Comparison of ENCODE assay signal across 8 cellular contexts in genomic region chr6:13813621-13814175, GRCh38. TPM values are rescaled to one million over a fixed set of nuclear protein-coding genes. Genes with fewer than 3 reads are reported as not detected.
DNase-seq lines count a peak whose midpoint lies in the region; ATAC-seq and TF ChIP-seq lines count a peak whose summit lies in the region.

No MANE protein-coding gene starts in this region.

- H4K20me1 ChIP-seq in fibroblast of lung (ENCODE audit: control insufficient read depth, extremely low read depth, insufficient read depth, low read length): no peaks in the 10 kb centered on the region

- peaks cover 22% of the 10 kb centered on the region for H3K79me2 ChIP-seq in fibroblast of lung (ENCODE audit: control insufficient read depth, insufficient read depth, low read length)

- H3K36me3 Mint-ChIP-seq in CD8-positive, alpha-beta memory T cell: peaks cover 0 to 6% (median 0%) of the 10 kb centered on the region in 3 donors
- H3K36me3 Mint-ChIP-seq in activated CD8-positive, alpha-beta T cell treated with anti-CD3 and anti-CD28 coated beads, Interleukin-2, amount 10 ng/mL, durations not matched to agents 7 days and 5 days (ENCODE audit: low read depth): peaks cover 23% of the 10 kb centered on the region

- POLR2A ChIA-PET in CD8-positive, alpha-beta memory T cell (lab: Charles Lee): interaction anchor here (1.3 to 1.6 kb wide), 2 partner anchors 198 to 483 kb away, joined by 3 to 9 read pairs; partner anchors contain the start of gene NOL7
- POLR2A ChIA-PET in activated CD8-positive, alpha-beta T cell treated with anti-CD3 and anti-CD28 coated beads, Interleukin-2, amount 10 ng/mL, durations not matched to agents 7 days and 5 days (lab: Charles Lee): interaction anchor here (0.6 to 1.8 kb wide), 3 partner anchors 101 to 199 kb away, joined by 3 to 6 read pairs (median 3); partner anchors contain the start of gene NOL7

- H3K4me2 ChIP-seq in fibroblast of lung (ENCODE audit: extremely low read depth, insufficient read depth, low read length): peak overlapping the region; percentile 9

- no peaks in the 10 kb centered on the region for H3K9me3 Mint-ChIP-seq in CD8-positive, alpha-beta memory T cell
- no peaks in the 10 kb centered on the region for H3K9me3 Mint-ChIP-seq in activated CD8-positive, alpha-beta T cell treated with anti-CD3 and anti-CD28 coated beads, Interleukin-2, amount 10 ng/mL, durations not matched to agents 7 days and 5 days (ENCODE audit: insufficient read depth)

- no peaks in the 10 kb centered on the region for H3K9me3 ChIP-seq in CD8-positive, alpha-beta memory T cell (ENCODE audit: low read length)
- H3K9me3 ChIP-seq in fibroblast of lung (ENCODE audit: control insufficient read depth, insufficient read depth, low read depth, low read length): no peaks in the 10 kb centered on the region

- H3K27me3 ChIP-seq in CD8-positive, alpha-beta memory T cell (ENCODE audit: insufficient read depth, low read length, poor library complexity, severe bottlenecking): no peaks in the 10 kb centered on the region
- no peaks in the 10 kb centered on the region for H3K27me3 ChIP-seq in fibroblast of lung (ENCODE audit: control insufficient read depth, insufficient read depth, low read length)

- TF ChIP-seq CTCF in fibroblast of lung (conservative IDR thresholded peaks at IDR 0.05 in 1 of 2, IDR thresholded peaks at IDR 0.05 in 1 of 2; ENCODE audit: low read depth in 1 of 2, low read length in 2 of 2): no peak

- peak overlapping the region; percentile 89 for H3K9ac ChIP-seq in fibroblast of lung (ENCODE audit: insufficient read depth, low read length)

- peak overlapping the region; percentile 79 for H3K4me3 ChIP-seq in CD8-positive, alpha-beta memory T cell (ENCODE audit: low read length)
- peak overlapping the region; percentile 48 to 85 (median 64) for H3K4me3 ChIP-seq in fibroblast of lung (replicated peaks in 1 of 4; ENCODE audit: control extremely low read depth in 1 of 4, insufficient read depth in 1 of 4, low read depth in 3 of 4, low read length in 4 of 4)

- H3K4me1 Mint-ChIP-seq in CD8-positive, alpha-beta memory T cell: peaks cover 34 to 42% (median 40%) of the 10 kb centered on the region in 3 donors
- peaks cover 31% of the 10 kb centered on the region for H3K4me1 Mint-ChIP-seq in activated CD8-positive, alpha-beta T cell treated with anti-CD3 and anti-CD28 coated beads, Interleukin-2, amount 10 ng/mL, durations not matched to agents 7 days and 5 days (ENCODE audit: low read depth)

- H3K36me3 ChIP-seq in CD8-positive, alpha-beta memory T cell (ENCODE audit: insufficient read depth, low read length): no peaks in the 10 kb centered on the region
- no peaks in the 10 kb centered on the region for H3K36me3 ChIP-seq in fibroblast of lung (ENCODE audit: control insufficient read depth, insufficient read depth, low read length)

- peak overlapping the region; percentile 74 for H2AFZ ChIP-seq in fibroblast of lung (ENCODE audit: low read length)

- peaks cover 18% of the 10 kb centered on the region for H3K4me1 ChIP-seq in CD8-positive, alpha-beta memory T cell (ENCODE audit: insufficient read depth, low read length)
- H3K4me1 ChIP-seq in fibroblast of lung (ENCODE audit: control insufficient read depth, extremely low read depth, insufficient read depth, low read length): no peaks in the 10 kb centered on the region

- peak overlapping the region; percentile 87 to 95 (median 90) for H3K4me3 Mint-ChIP-seq in CD8-positive, alpha-beta memory T cell
- peak overlapping the region; percentile 89 for H3K4me3 Mint-ChIP-seq in activated CD8-positive, alpha-beta T cell treated with anti-CD3 and anti-CD28 coated beads, Interleukin-2, amount 10 ng/mL, durations not matched to agents 7 days and 5 days

- CTCF ChIA-PET in CD8-positive, alpha-beta memory T cell (lab: Charles Lee): interaction anchor here (0.8 to 1.1 kb wide), 3 partner anchors 10 to 261 kb away, joined by 3 read pairs; no protein-coding TSS in a partner anchor
- CTCF ChIA-PET in activated CD8-positive, alpha-beta T cell treated with anti-CD3 and anti-CD28 coated beads, Interleukin-2, amount 10 ng/mL, durations not matched to agents 7 days and 5 days (lab: Charles Lee): interaction anchor here (1.0 to 4.8 kb wide), 5 partner anchors 11 to 198 kb away, joined by 3 to 32 read pairs (median 4); no protein-coding TSS in a partner anchor

- ATAC-seq in GM18907 (IDR thresholded peaks at IDR 0.05; ENCODE audit: unreplicated experiment): peak; percentile 45
- peak; percentile 24 for ATAC-seq in HG03108 (IDR thresholded peaks at IDR 0.05; ENCODE audit: unreplicated experiment)
- peak; percentile 22 for ATAC-seq in activated CD8-positive, alpha-beta T cell treated with anti-CD3 and anti-CD28 coated beads, Interleukin-2, amount 10 ng/mL, durations not matched to agents 7 days and 5 days

- no peaks in the 10 kb centered on the region for H3K27me3 Mint-ChIP-seq in CD8-positive, alpha-beta memory T cell
- peaks cover 8% of the 10 kb centered on the region for H3K27me3 Mint-ChIP-seq in activated CD8-positive, alpha-beta T cell treated with anti-CD3 and anti-CD28 coated beads, Interleukin-2, amount 10 ng/mL, durations not matched to agents 7 days and 5 days (ENCODE audit: low read depth)

- DNase-seq in CD8-positive, alpha-beta memory T cell: peak in 2 of 5 donors; percentile 11 to 34
- DNase-seq in NCI-H226 (peak; percentile 65), fibroblast of lung (ENCODE audit: low read depth in 2 of 2) (peak; percentile 59 to 76), myocyte (ENCODE audit: low read depth) (peak; percentile 70), cortex of kidney (lab: John Stamatoyannopoulos, UW) (no peak)
- no peak for DNase-seq in activated CD8-positive, alpha-beta T cell treated with anti-CD3 and anti-CD28 coated beads, Interleukin-2, amount 10 ng/mL, durations not matched to agents 7 days and 5 days

- peak overlapping the region; percentile 63 for H3K27ac ChIP-seq in CD8-positive, alpha-beta memory T cell (ENCODE audit: low read depth, low read length)
- peak overlapping the region; percentile 85 for H3K27ac ChIP-seq in fibroblast of lung (ENCODE audit: insufficient read depth, low read length)

- H3K27ac Mint-ChIP-seq in CD8-positive, alpha-beta memory T cell: peak overlapping the region; percentile 55 to 86 (median 77)
- H3K27ac Mint-ChIP-seq in activated CD8-positive, alpha-beta T cell treated with anti-CD3 and anti-CD28 coated beads, Interleukin-2, amount 10 ng/mL, durations not matched to agents 7 days and 5 days: peak overlapping the region; percentile 83

RNA-seq across cellular contexts. Expression of gene MCUR1, which starts 0.7 kb away (rescaled TPM):
- total RNA-seq in CD8-positive, alpha-beta memory T cell: 10 to 100 TPM; 50.9 to 54.8 TPM
- 8.4 TPM for polyA plus RNA-seq in CD8-positive, alpha-beta memory T cell
- 10 to 100 TPM; 29.7 to 30.3 TPM for total RNA-seq in activated CD8-positive, alpha-beta T cell treated with anti-CD3 and anti-CD28 coated beads, Interleukin-2, amount 10 ng/mL, durations not matched to agents 7 days and 5 days
- 6.3 and 7.4 TPM in 2 replicates for total RNA-seq in fibroblast of lung
- 11.3 and 12.4 TPM in 2 replicates for polyA plus RNA-seq in fibroblast of lung
- polyA plus RNA-seq in fibroblast of lung (2012): 12.0 and 13.1 TPM in 2 replicates
- 1.8 and 2.7 TPM in 2 replicates for polyA minus RNA-seq in fibroblast of lung (ENCODE audit: low replicate concordance)
- 13.8 and 20.4 TPM in 2 replicates for total RNA-seq in myocyte
- 13.4 TPM for polyA plus RNA-seq in myocyte (2012)

Comparison
In these comparisons a context has a peak if more than half of its experiments do, and no peak if none do; other contexts are left out.
1. DNase-seq: peak in NCI-H226 (single experiment), fibroblast of lung (2 of 2) and myocyte (single experiment); none in activated CD8-positive, alpha-beta T cell treated with anti-CD3 and anti-CD28 coated beads, Interleukin-2, amount 10 ng/mL, durations not matched to agents 7 days and 5 days (single experiment) and cortex of kidney (single experiment).
2. Peak in every context shown above with its lines, with median percentiles within 50 percentile points of each other: ATAC-seq.